23 cellular contexts compared by ENCODE assay signal in the genomic region with DNA sequence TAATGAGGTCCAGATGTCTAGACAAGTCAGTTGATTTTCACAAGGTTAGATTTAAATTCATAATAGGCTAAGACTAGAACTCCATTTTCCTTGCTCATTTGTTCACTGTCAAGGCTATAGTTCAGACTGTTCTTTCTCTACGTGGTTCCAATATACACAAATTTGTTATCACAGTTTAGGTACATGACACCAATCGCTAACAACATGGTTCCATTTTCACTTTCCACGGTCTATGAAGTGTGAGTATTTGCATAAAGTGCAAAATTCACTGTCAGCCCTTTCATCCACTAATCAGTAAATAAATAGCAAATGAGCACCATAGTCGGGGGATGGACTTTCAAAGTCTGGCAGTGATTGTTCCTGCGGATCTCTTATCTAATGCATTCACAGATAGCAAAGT.
"Had no signal": no experiment of that assay in that cellular context is flagged by ENCODE, and none has a peak within 500 bp of the region (broad histone marks: within the 10 kb centered on the region; RNA-seq: fewer than 3 reads in every experiment).

No MANE protein-coding gene starts in this region.

- H3K27me3 ChIP-seq: brain microvascular endothelial cell, esophagus squamous epithelium had no signal

- H3K4me1 ChIP-seq: esophagus squamous epithelium had no signal

- ATAC-seq: activated T-cell treated with anti-CD3 and anti-CD28 coated beads, Interleukin-2, amount 50 U/mL, for 4 hours; activated T-helper 17 cell treated with anti-CD3 and anti-CD28 coated beads, Interleukin-2, amount 50 U/mL, for 72 hours had no signal

- DNase-seq: activated CD4-positive, alpha-beta memory T cell treated with anti-CD3 and anti-CD28 coated beads, Interleukin-2, amount 10 ng/mL, durations not matched to agents 7 days and 5 days; activated CD4-positive, alpha-beta T cell treated with anti-CD3 and anti-CD28 coated beads for 1 hour; activated CD4-positive, alpha-beta T cell treated with anti-CD3 and anti-CD28 coated beads for 4 hours; activated CD4-positive, alpha-beta T cell treated with anti-CD3 and anti-CD28 coated beads, Interleukin-2, amount 10 ng/mL, durations not matched to agents 7 days and 5 days; activated CD4-positive, alpha-beta T cell treated with anti-CD3 and anti-CD28 coated beads, Interleukin-2, amount 50 U/mL, for 4 hours; activated CD8-positive, alpha-beta memory T cell treated with anti-CD3 and anti-CD28 coated beads for 24 hours; activated effector memory CD4-positive, alpha-beta T cell treated with Interleukin-2 at 50 U/mL for 16 hours; activated gamma-delta T cell treated with Interleukin-2 at 50 U/mL for 16 hours; activated naive CD4-positive, alpha-beta T cell treated with anti-CD3 and anti-CD28 coated beads, Interleukin-2, amount 50 U/mL, for 16 hours; activated naive CD4-positive, alpha-beta T cell treated with Interleukin-2 at 50 U/mL for 16 hours; activated T-cell treated with anti-CD3 and anti-CD28 coated beads, Interleukin-2, amount 50 U/mL, for 4 hours; amniotic stem cell; anterior cingulate cortex; brain microvascular endothelial cell; dorsolateral prefrontal cortex; effector memory CD4-positive, alpha-beta T cell; esophagus squamous epithelium; foreskin fibroblast; head of caudate nucleus; T-helper 2 cell had no signal

- H3K9me3 ChIP-seq: esophagus squamous epithelium had no signal

- H3K27ac ChIP-seq: brain microvascular endothelial cell, coronary artery, dorsolateral prefrontal cortex, epithelial cell of prostate, esophagus squamous epithelium had no signal

- H3K36me3 ChIP-seq: brain microvascular endothelial cell, esophagus squamous epithelium had no signal

- H3K4me3 ChIP-seq: coronary artery, dorsolateral prefrontal cortex, esophagus squamous epithelium had no signal
